1 cellular context compared by ENCODE assay signal in the genomic region with DNA sequence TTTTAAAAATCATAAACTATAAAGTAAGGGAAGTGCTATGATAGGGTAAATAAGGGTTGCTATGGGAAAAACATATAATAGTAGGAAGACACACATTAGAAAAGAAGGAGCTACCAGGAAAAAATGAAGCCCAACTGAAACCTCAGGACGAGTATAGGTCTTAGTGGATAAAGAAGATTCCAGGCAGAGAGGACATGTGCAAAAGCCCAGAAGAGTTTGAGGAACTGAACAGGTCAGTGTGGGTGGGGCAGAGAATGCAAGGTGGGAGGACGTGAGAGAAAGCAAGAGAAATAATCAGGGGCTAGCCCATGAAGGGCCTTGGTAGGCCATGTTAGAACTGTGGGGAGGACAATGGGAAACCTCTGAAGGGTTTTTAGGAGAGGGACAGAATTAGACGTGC.
TF ChIP-seq lines count a peak whose summit lies in the region.

No MANE protein-coding gene starts in this region.

TF ChIP-seq in WTC11, 78 proteins besides CTCF, POLR2A, EP300 and RAD21 (continued from another document):
- TF ChIP-seq, protein P1, sequence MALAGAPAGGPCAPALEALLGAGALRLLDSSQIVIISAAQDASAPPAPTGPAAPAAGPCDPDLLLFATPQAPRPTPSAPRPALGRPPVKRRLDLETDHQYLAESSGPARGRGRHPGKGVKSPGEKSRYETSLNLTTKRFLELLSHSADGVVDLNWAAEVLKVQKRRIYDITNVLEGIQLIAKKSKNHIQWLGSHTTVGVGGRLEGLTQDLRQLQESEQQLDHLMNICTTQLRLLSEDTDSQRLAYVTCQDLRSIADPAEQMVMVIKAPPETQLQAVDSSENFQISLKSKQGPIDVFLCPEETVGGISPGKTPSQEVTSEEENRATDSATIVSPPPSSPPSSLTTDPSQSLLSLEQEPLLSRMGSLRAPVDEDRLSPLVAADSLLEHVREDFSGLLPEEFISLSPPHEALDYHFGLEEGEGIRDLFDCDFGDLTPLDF (CRISPR knock-in tag; IDR thresholded peaks at IDR 0.05) = no peak
- TF ChIP-seq, protein P2, sequence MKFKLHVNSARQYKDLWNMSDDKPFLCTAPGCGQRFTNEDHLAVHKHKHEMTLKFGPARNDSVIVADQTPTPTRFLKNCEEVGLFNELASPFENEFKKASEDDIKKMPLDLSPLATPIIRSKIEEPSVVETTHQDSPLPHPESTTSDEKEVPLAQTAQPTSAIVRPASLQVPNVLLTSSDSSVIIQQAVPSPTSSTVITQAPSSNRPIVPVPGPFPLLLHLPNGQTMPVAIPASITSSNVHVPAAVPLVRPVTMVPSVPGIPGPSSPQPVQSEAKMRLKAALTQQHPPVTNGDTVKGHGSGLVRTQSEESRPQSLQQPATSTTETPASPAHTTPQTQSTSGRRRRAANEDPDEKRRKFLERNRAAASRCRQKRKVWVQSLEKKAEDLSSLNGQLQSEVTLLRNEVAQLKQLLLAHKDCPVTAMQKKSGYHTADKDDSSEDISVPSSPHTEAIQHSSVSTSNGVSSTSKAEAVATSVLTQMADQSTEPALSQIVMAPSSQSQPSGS (CRISPR knock-in tag; IDR thresholded peaks at IDR 0.05; ENCODE audit: borderline replicate concordance, low read depth) = no peak
- TF ChIP-seq NFYB (CRISPR knock-in tag; conservative IDR thresholded peaks at IDR 0.05; ENCODE audit: low read depth) (no peak), ZNF396 (CRISPR knock-in tag; IDR thresholded peaks at IDR 0.05; ENCODE audit: borderline replicate concordance) (no peak)
